In the genomic region with DNA sequence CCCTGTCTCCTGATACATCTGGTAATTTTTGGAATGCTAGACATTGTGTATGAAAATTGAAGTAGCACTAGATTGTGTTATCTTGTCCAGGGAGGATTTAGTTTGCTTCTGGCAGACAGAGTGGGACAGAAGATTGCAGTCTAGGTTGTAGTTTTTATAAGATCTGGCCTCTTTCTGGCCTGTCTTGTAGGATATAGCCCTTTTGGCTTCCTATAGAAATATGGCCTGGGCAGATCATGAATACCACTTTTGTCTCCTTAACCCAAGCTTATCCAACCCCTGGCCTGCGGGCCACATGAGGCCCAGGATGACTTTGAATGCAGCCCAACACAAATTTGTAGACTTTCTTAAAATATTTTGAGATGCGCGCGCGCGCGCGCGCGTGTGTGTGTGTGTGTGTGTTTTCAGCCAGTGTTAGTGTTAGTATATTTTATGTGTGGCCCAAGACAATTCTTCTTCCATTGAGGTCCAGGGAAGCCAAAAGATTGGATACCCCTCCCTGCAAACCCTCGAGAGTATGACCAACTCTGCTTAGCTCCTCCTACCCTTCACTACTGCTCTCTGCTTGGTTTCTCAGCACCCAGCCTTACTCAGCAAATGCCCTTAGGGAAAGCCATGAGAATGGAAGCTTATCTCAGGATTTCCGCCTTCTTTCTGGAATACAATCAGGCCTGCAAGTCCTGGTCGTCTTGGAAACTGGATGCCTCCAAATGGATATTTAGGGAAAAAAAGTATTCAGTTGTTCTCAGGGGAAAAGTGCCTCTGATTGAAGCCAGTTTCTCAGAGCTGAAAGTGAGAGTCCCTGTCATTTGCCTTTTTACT, we compare ENCODE assay signal across 9 cellular contexts. TPM values are rescaled to one million over a fixed set of nuclear protein-coding genes. Genes with fewer than 3 reads are reported as not detected.
DNase-seq lines count a peak whose midpoint lies in the region; ATAC-seq, FAIRE-seq and TF ChIP-seq lines count a peak whose summit lies in the region.
"Had no signal": no experiment of that assay in that cellular context is flagged by ENCODE, and none has a peak within 500 bp of the region (broad histone marks: within the 10 kb centered on the region; RNA-seq: fewer than 3 reads in every experiment).

No MANE protein-coding gene starts in this region.

- peak overlapping the region; percentile 72 for H3K4me2 ChIP-seq in Loucy (ENCODE audit: low read depth, low read length, poor library complexity, severe bottlenecking)

- peak; percentile 76 for FAIRE-seq in GM18507 (lab: Jason Lieb, UNC)

- H3K9ac ChIP-seq in Loucy (ENCODE audit: low read depth, low read length, poor library complexity, severe bottlenecking) = peak overlapping the region; percentile 42

- no peaks in the 10 kb centered on the region for H3K9me3 ChIP-seq in Loucy (ENCODE audit: insufficient read depth, low read depth, low read length)
- H3K9me3 ChIP-seq: lower lobe of right lung had no signal

- peaks cover 53% of the 10 kb centered on the region for H3K4me1 ChIP-seq in Loucy (ENCODE audit: insufficient read depth, low read length, poor library complexity, severe bottlenecking)

- no peaks in the 10 kb centered on the region for H3K9me3 Mint-ChIP-seq in neural crest cell
- H3K9me3 Mint-ChIP-seq in activated naive CD4-positive, alpha-beta T cell treated with anti-CD3 and anti-CD28 coated beads, Interleukin-2, amount 50 U/mL, for 72 hours = peaks cover 4 to 13% of the 10 kb centered on the region in 2 donors

- TF ChIP-seq CTCF in Loucy (conservative IDR thresholded peaks at IDR 0.05; ENCODE audit: low read length) = no peak
- TF ChIP-seq CTCF in coronary artery (IDR thresholded peaks at IDR 0.05) = no peak
- TF ChIP-seq CTCF in neural crest cell (conservative IDR thresholded peaks at IDR 0.05) = no peak

- ATAC-seq in activated naive CD4-positive, alpha-beta T cell treated with anti-CD3 and anti-CD28 coated beads, Interleukin-2, amount 50 U/mL, for 72 hours = no peak
- no peak for ATAC-seq in GM18520 (IDR thresholded peaks at IDR 0.05; ENCODE audit: unreplicated experiment)

- no peak for DNase-seq in GM18507 (ENCODE audit: extremely low spot score, insufficient read length, low read depth)
- DNase-seq in coronary artery (ENCODE audit: low spot score) = no peak
- DNase-seq in neural crest cell (ENCODE audit: low read depth, low spot score) = peak; percentile 25
- no peak for DNase-seq in activated naive CD4-positive, alpha-beta T cell treated with anti-CD3 and anti-CD28 coated beads, Interleukin-2, amount 50 U/mL, for 72 hours (ENCODE audit: low spot score in 2 of 2)
- no peak for DNase-seq in COLO668 (lab: John Stamatoyannopoulos, UW; ENCODE audit: unreplicated experiment)
- DNase-seq in activated CD4-positive, alpha-beta T cell treated with anti-CD3 and anti-CD28 coated beads, Interleukin-2, amount 50 U/mL, for 48 hours = no peak
- DNase-seq: lower lobe of right lung had no signal

- H3K4me1 Mint-ChIP-seq in neural crest cell = peaks cover 16% of the 10 kb centered on the region

- H3F3A ChIP-seq in Loucy (ENCODE audit: low read depth) = no peaks in the 10 kb centered on the region

- H3K4me3 Mint-ChIP-seq in neural crest cell = peak overlapping the region; percentile 18

- peak overlapping the region in 1 of 2 donors; percentile 46 for H3K27ac ChIP-seq in coronary artery
- H3K27ac ChIP-seq: lower lobe of right lung had no signal

- H3K27me3 Mint-ChIP-seq in neural crest cell (ENCODE audit: low read depth) = peaks cover 66% of the 10 kb centered on the region

- H3K36me3 ChIP-seq in Loucy (ENCODE audit: insufficient read depth, low read length) = no peaks in the 10 kb centered on the region
- H3K36me3 ChIP-seq: lower lobe of right lung had no signal

- peak overlapping the region; percentile 0 for H3K27ac Mint-ChIP-seq in neural crest cell (ENCODE audit: unreplicated experiment)
- no peak overlapping the region for H3K27ac Mint-ChIP-seq in activated naive CD4-positive, alpha-beta T cell treated with anti-CD3 and anti-CD28 coated beads, Interleukin-2, amount 50 U/mL, for 72 hours

- H3K79me2 ChIP-seq in Loucy (ENCODE audit: insufficient read depth, low read length) = peaks cover 4% of the 10 kb centered on the region; the same call in 1 of the 2 replicates

- H3K36me3 Mint-ChIP-seq in neural crest cell (ENCODE audit: low read depth) = no peaks in the 10 kb centered on the region
- H3K36me3 Mint-ChIP-seq in activated naive CD4-positive, alpha-beta T cell treated with anti-CD3 and anti-CD28 coated beads, Interleukin-2, amount 50 U/mL, for 72 hours = peaks cover 17 to 21% of the 10 kb centered on the region in 2 donors

- no peaks in the 10 kb centered on the region for H3K27me3 ChIP-seq in Loucy (ENCODE audit: insufficient read depth, low read length, poor library complexity, severe bottlenecking)

- no peak overlapping the region for H2AFZ ChIP-seq in Loucy (ENCODE audit: low read length)

- H3K4me3 ChIP-seq in Loucy (ENCODE audit: low read length, poor library complexity, severe bottlenecking) (peak overlapping the region; percentile 60), coronary artery (peak overlapping the region; percentile 16)
- H3K4me3 ChIP-seq: lower lobe of right lung had no signal

- H4K20me1 ChIP-seq in Loucy (ENCODE audit: insufficient read depth, low read length, poor library complexity, severe bottlenecking) = no peaks in the 10 kb centered on the region

- H3K9me2 ChIP-seq in Loucy (replicated peaks; ENCODE audit: low read depth, low read length) = no peaks in the 10 kb centered on the region

RNA-seq across cellular contexts. Expression of a gene that starts 26.6 kb away (rescaled TPM):
- total RNA-seq in neural crest cell = 0.80 and 0.84 TPM in 2 replicates
- 1 to 10 TPM; 5.6 TPM for total RNA-seq in activated naive CD4-positive, alpha-beta T cell treated with anti-CD3 and anti-CD28 coated beads, Interleukin-2, amount 50 U/mL, for 72 hours
